In the genomic region with DNA sequence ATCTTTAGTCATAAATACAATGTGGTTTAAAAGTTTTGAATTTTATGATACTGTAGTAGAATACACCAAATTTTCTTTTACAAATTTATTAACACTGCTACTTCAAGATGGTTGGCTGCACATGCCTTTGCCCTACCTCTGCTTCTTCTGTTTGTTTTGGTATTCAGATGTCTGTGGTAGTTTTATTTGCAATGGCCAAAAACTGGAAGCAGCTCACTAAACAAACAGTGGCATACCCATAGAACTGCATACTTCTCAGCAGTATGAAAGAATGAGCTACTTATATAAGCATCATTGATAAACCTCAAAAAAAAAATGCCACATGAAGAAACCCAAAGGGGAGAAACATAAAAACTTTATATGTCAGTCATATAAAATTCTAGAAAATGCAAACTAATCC, we compare ENCODE assay signal across 23 cellular contexts. TPM values are rescaled to one million over a fixed set of nuclear protein-coding genes. Genes with fewer than 3 reads are reported as not detected.
DNase-seq lines count a peak whose midpoint lies in the region; ATAC-seq and TF ChIP-seq lines count a peak whose summit lies in the region.
"Had no signal": no experiment of that assay in that cellular context is flagged by ENCODE, and none has a peak within 500 bp of the region (broad histone marks: within the 10 kb centered on the region; RNA-seq: fewer than 3 reads in every experiment).

No MANE protein-coding gene starts in this region.

- peaks cover 18% of the 10 kb centered on the region for H3K36me3 Mint-ChIP-seq in activated naive CD4-positive, alpha-beta T cell treated with anti-CD3 and anti-CD28 coated beads, Interleukin-2, amount 50 U/mL, for 24 hours
- peaks cover 42% of the 10 kb centered on the region for H3K36me3 Mint-ChIP-seq in activated naive CD4-positive, alpha-beta T cell treated with anti-CD3 and anti-CD28 coated beads, Interleukin-2, amount 10 ng/mL, durations not matched to agents 7 days and 5 days
- peaks cover 97% of the 10 kb centered on the region for H3K36me3 Mint-ChIP-seq in stimulated activated effector memory CD8-positive, alpha-beta T cell treated with anti-CD3 and anti-CD28 coated beads, Interleukin-12 subunit alpha, Interleukin-12 subunit beta, amount 100 ng/mL, for 72 hours

- POLR2A ChIA-PET in PC-3 (lab: Charles Lee; ENCODE audit: unreplicated experiment), result interaction anchor here (0.5 to 0.7 kb wide), 4 partner anchors 18 to 473 kb away, joined by 3 to 9 read pairs (median 4); a partner anchor contains a TSS

- no peak overlapping the region for H3K27ac Mint-ChIP-seq in activated naive CD4-positive, alpha-beta T cell treated with anti-CD3 and anti-CD28 coated beads, Interleukin-2, amount 50 U/mL, for 24 hours
- no peak overlapping the region for H3K27ac Mint-ChIP-seq in activated naive CD4-positive, alpha-beta T cell treated with anti-CD3 and anti-CD28 coated beads, Interleukin-2, amount 10 ng/mL, durations not matched to agents 7 days and 5 days
- H3K27ac Mint-ChIP-seq in stimulated activated effector memory CD8-positive, alpha-beta T cell treated with anti-CD3 and anti-CD28 coated beads, Interleukin-12 subunit alpha, Interleukin-12 subunit beta, amount 100 ng/mL, for 72 hours, result peak overlapping the region; percentile 63
- H3K27ac Mint-ChIP-seq: nephron had no signal

- peaks cover 17% of the 10 kb centered on the region for H3K4me1 ChIP-seq in PC-3 (ENCODE audit: insufficient read depth, low read length)
- H3K4me1 ChIP-seq: breast epithelium, pancreas, testis had no signal

- peaks cover 24% of the 10 kb centered on the region for H3K36me3 ChIP-seq in PC-3 (ENCODE audit: low read depth, low read length)
- H3K36me3 ChIP-seq: breast epithelium, right atrium auricular region had no signal

- H3K27me3 ChIP-seq in PC-3 (ENCODE audit: low read length), result no peaks in the 10 kb centered on the region
- H3K27me3 ChIP-seq: adrenal gland, breast epithelium, gastroesophageal sphincter, pancreas, right atrium auricular region, testis had no signal

- ATAC-seq in PC-3 (peak; percentile 98), GM18868 (IDR thresholded peaks at IDR 0.05; ENCODE audit: unreplicated experiment) (no peak), GM21515 (IDR thresholded peaks at IDR 0.05; ENCODE audit: unreplicated experiment) (no peak)
- no peak for ATAC-seq in stimulated activated effector memory CD8-positive, alpha-beta T cell treated with anti-CD3 and anti-CD28 coated beads, Interleukin-12 subunit alpha, Interleukin-12 subunit beta, amount 100 ng/mL, for 72 hours
- ATAC-seq: activated T-cell treated with anti-CD3 and anti-CD28 coated beads, Interleukin-2, amount 50 U/mL, for 4 hours; gastroesophageal sphincter; HCT116; pancreas; Right ventricle myocardium inferior had no signal

- no TSS peak for BruUV-seq in PC-3 (replicated peaks; lab: Mats Ljungman, UMichigan)

- peaks cover 48% of the 10 kb centered on the region for H3K4me1 Mint-ChIP-seq in activated naive CD4-positive, alpha-beta T cell treated with anti-CD3 and anti-CD28 coated beads, Interleukin-2, amount 50 U/mL, for 24 hours
- peaks cover 33% of the 10 kb centered on the region for H3K4me1 Mint-ChIP-seq in activated naive CD4-positive, alpha-beta T cell treated with anti-CD3 and anti-CD28 coated beads, Interleukin-2, amount 10 ng/mL, durations not matched to agents 7 days and 5 days
- peaks cover 22% of the 10 kb centered on the region for H3K4me1 Mint-ChIP-seq in stimulated activated effector memory CD8-positive, alpha-beta T cell treated with anti-CD3 and anti-CD28 coated beads, Interleukin-12 subunit alpha, Interleukin-12 subunit beta, amount 100 ng/mL, for 72 hours
- H3K4me1 Mint-ChIP-seq: nephron had no signal

- H3K9ac ChIP-seq in PC-3 (ENCODE audit: low read length), result no peak overlapping the region

- no peaks in the 10 kb centered on the region for H3F3A ChIP-seq in PC-3 (ENCODE audit: low read length, unreplicated experiment)

- H3K4me3 ChIP-seq in PC-3 (ENCODE audit: low read length), result no peak overlapping the region
- H3K4me3 ChIP-seq: adrenal gland, breast epithelium, gastroesophageal sphincter, pancreas, right atrium auricular region, testis had no signal

- 0 out of 2 replicates have a peak, but pooled peaks cover 12% of the 10 kb centered on the region for H4K20me1 ChIP-seq in PC-3 (ENCODE audit: low read length)

- intact Hi-C loops in PC-3 (cut with micrococcal nuclease), result loop anchor here (10.0 kb wide), 1 partner anchor 153 kb away; no protein-coding TSS in a partner anchor

- H3K79me2 ChIP-seq in PC-3 (ENCODE audit: low read length), result peaks cover 68% of the 10 kb centered on the region

- CTCF ChIA-PET in activated naive CD4-positive, alpha-beta T cell treated with anti-CD3 and anti-CD28 coated beads, Interleukin-2, amount 10 ng/mL, durations not matched to agents 7 days and 5 days (lab: Charles Lee), result no interaction called here
- CTCF ChIA-PET in PC-3 (lab: Charles Lee), result interaction anchor here (0.5 to 0.6 kb wide), 2 partner anchors 47 to 50 kb away, joined by 3 read pairs; no protein-coding TSS in a partner anchor

- H3K9me3 ChIP-seq in PC-3 (ENCODE audit: low read length), result no peaks in the 10 kb centered on the region
- H3K9me3 ChIP-seq: adrenal gland, breast epithelium, gastroesophageal sphincter, pancreas, right atrium auricular region, testis had no signal

- peak overlapping the region; percentile 1; the same call in 1 of the 2 replicates for H3K4me2 ChIP-seq in PC-3 (ENCODE audit: low read length)

- TF ChIP-seq CTCF in PC-3 (conservative IDR thresholded peaks at IDR 0.05; ENCODE audit: low read depth, low read length), result no peak

- no peaks in the 10 kb centered on the region for H3K9me2 ChIP-seq in PC-3 (replicated peaks; ENCODE audit: low read length)

- no peaks in the 10 kb centered on the region for H3K27me3 Mint-ChIP-seq in activated naive CD4-positive, alpha-beta T cell treated with anti-CD3 and anti-CD28 coated beads, Interleukin-2, amount 50 U/mL, for 24 hours
- no peaks in the 10 kb centered on the region for H3K27me3 Mint-ChIP-seq in activated naive CD4-positive, alpha-beta T cell treated with anti-CD3 and anti-CD28 coated beads, Interleukin-2, amount 10 ng/mL, durations not matched to agents 7 days and 5 days

- peak overlapping the region; percentile 3; the same call in 1 of the 2 replicates for H3K27ac ChIP-seq in PC-3 (ENCODE audit: low read length)
- H3K27ac ChIP-seq: adrenal gland, breast epithelium, gastroesophageal sphincter, pancreas, testis had no signal

- H3K9me3 Mint-ChIP-seq in activated naive CD4-positive, alpha-beta T cell treated with anti-CD3 and anti-CD28 coated beads, Interleukin-2, amount 50 U/mL, for 24 hours, result no peaks in the 10 kb centered on the region
- no peaks in the 10 kb centered on the region for H3K9me3 Mint-ChIP-seq in activated naive CD4-positive, alpha-beta T cell treated with anti-CD3 and anti-CD28 coated beads, Interleukin-2, amount 10 ng/mL, durations not matched to agents 7 days and 5 days
- no peaks in the 10 kb centered on the region for H3K9me3 Mint-ChIP-seq in stimulated activated effector memory CD8-positive, alpha-beta T cell treated with anti-CD3 and anti-CD28 coated beads, Interleukin-12 subunit alpha, Interleukin-12 subunit beta, amount 100 ng/mL, for 72 hours
- H3K9me3 Mint-ChIP-seq: activated T-cell treated with anti-CD3 and anti-CD28 coated beads, Interleukin-2, amount 50 U/mL, for 4 hours; nephron had no signal

- DNase-seq in activated naive CD4-positive, alpha-beta T cell treated with anti-CD3 and anti-CD28 coated beads, Interleukin-2, amount 10 ng/mL, durations not matched to agents 7 days and 5 days, result no peak
- peak; percentile 67 for DNase-seq in PC-3
- DNase-seq in astrocyte of the hippocampus (ENCODE audit: low read depth, low spot score), result peak; percentile 54
- no peak for DNase-seq in stimulated activated effector memory CD8-positive, alpha-beta T cell treated with anti-CD3 and anti-CD28 coated beads, Interleukin-12 subunit alpha, Interleukin-12 subunit beta, amount 100 ng/mL, for 72 hours (ENCODE audit: low spot score in 2 of 2)
- no peak for DNase-seq in globus pallidus (ENCODE audit: low spot score)
- DNase-seq: activated CD4-positive, alpha-beta T cell treated with anti-CD3 and anti-CD28 coated beads, Interleukin-2, amount 50 U/mL, for 4 hours; activated T-cell treated with anti-CD3 and anti-CD28 coated beads, Interleukin-2, amount 50 U/mL, for 4 hours; adrenal gland; cortex of kidney; NCI-H446; NCI-H82; pancreas; T-helper 9 cell; testis had no signal

- H2AFZ ChIP-seq in PC-3 (ENCODE audit: low read length), result no peak overlapping the region

- peak overlapping the region; percentile 7 for H3K4me3 Mint-ChIP-seq in activated naive CD4-positive, alpha-beta T cell treated with anti-CD3 and anti-CD28 coated beads, Interleukin-2, amount 50 U/mL, for 24 hours
- H3K4me3 Mint-ChIP-seq in activated naive CD4-positive, alpha-beta T cell treated with anti-CD3 and anti-CD28 coated beads, Interleukin-2, amount 10 ng/mL, durations not matched to agents 7 days and 5 days, result no peak overlapping the region
- no peak overlapping the region for H3K4me3 Mint-ChIP-seq in stimulated activated effector memory CD8-positive, alpha-beta T cell treated with anti-CD3 and anti-CD28 coated beads, Interleukin-12 subunit alpha, Interleukin-12 subunit beta, amount 100 ng/mL, for 72 hours
- H3K4me3 Mint-ChIP-seq: activated T-cell treated with anti-CD3 and anti-CD28 coated beads, Interleukin-2, amount 50 U/mL, for 4 hours; nephron had no signal

RNA-seq across cellular contexts. Expression of a gene that starts 19.5 kb away (rescaled TPM):
- total RNA-seq in PC-3 (2014; rRNA removed), result 136 and 156 TPM in 2 replicates

RNA-seq across cellular contexts. Expression of a gene that starts 39.5 kb away (rescaled TPM):
- total RNA-seq in PC-3 (2014; rRNA removed), result 17.7 and 19.0 TPM in 2 replicates

RNA-seq across cellular contexts. Expression of a gene that starts 51.9 kb away (rescaled TPM):
- total RNA-seq in PC-3 (2014; rRNA removed), result 44.5 and 50.1 TPM in 2 replicates

Comparison
In these comparisons a context has a peak if more than half of its experiments do, and no peak if none do; other contexts are left out.
1. DNase-seq: peak in PC-3 (single experiment) and astrocyte of the hippocampus (single experiment); none in activated naive CD4-positive, alpha-beta T cell treated with anti-CD3 and anti-CD28 coated beads, Interleukin-2, amount 10 ng/mL, durations not matched to agents 7 days and 5 days (single experiment), stimulated activated effector memory CD8-positive, alpha-beta T cell treated with anti-CD3 and anti-CD28 coated beads, Interleukin-12 subunit alpha, Interleukin-12 subunit beta, amount 100 ng/mL, for 72 hours (0 of 2) and globus pallidus (single experiment).